8 cellular contexts compared by ENCODE assay signal in the genomic region with DNA sequence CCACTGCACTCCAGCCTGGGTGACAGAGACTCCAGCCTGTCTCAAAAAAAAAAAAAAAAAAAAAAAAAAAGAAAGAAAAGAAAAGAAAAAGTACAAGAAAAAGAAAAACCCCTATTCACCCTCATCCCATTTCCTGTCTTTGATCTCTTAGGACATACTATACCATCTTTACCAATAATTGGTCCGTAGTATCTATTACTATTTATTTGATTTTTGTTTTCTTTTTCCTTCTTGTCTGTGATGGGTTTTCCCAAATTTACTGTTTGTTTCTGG. TPM values are rescaled to one million over a fixed set of nuclear protein-coding genes. Genes with fewer than 3 reads are reported as not detected.
A peak's percentile ranks its signal among the peaks of the same experiment; 100 is the strongest.
DNase-seq lines count a peak whose midpoint lies in the region; ATAC-seq and TF ChIP-seq lines count a peak whose summit lies in the region.

No MANE protein-coding gene starts in this region.

- no peak for ATAC-seq in Panc1
- ATAC-seq in GM21576 (IDR thresholded peaks at IDR 0.05; ENCODE audit: unreplicated experiment) = no peak
- no peak for ATAC-seq in GM18519 (IDR thresholded peaks at IDR 0.05; ENCODE audit: low FRiP score, unreplicated experiment)

- intact Hi-C loops in Panc1 (cut with micrococcal nuclease; ENCODE audit: unreplicated experiment) (loop anchor here (5.0 kb wide), 1 partner anchor 81 kb away; no protein-coding TSS in a partner anchor), spleen (cut with DNase I; ENCODE audit: low total_unique reads) (no loop called here)

- H3K27me3 Mint-ChIP-seq in endothelial cell (ENCODE audit: unreplicated experiment) = peaks cover 7% of the 10 kb centered on the region

- no peaks in the 10 kb centered on the region for H3K9me3 Mint-ChIP-seq in endothelial cell (ENCODE audit: unreplicated experiment)

- 26 to 55% (median 51%) methylated on average over 1 of the region's 1 CpG for WGBS in spleen, 5 donors

- no TSS peak for BruUV-seq in Panc1 (replicated peaks; lab: Mats Ljungman, UMichigan)

- H3K27me3 ChIP-seq in Panc1 (ENCODE audit: control insufficient read depth, insufficient read depth, low read length) (no peaks in the 10 kb centered on the region), spleen (replicated peaks in 1 of 7) (peaks cover 0 to 9% (median 0%) of the 10 kb centered on the region in 7 donors)

- no peak for TF ChIP-seq POLR2A in spleen (IDR thresholded peaks at IDR 0.05)

- peaks cover 3% of the 10 kb centered on the region for H3K36me3 Mint-ChIP-seq in endothelial cell (ENCODE audit: low read depth, unreplicated experiment)

- H3K36me3 ChIP-seq in Panc1 (ENCODE audit: control insufficient read depth, insufficient read depth, low read length) (no peaks in the 10 kb centered on the region), spleen (no peaks in the 10 kb centered on the region)

- peak overlapping the region; percentile 94 for H3K27ac Mint-ChIP-seq in endothelial cell (ENCODE audit: unreplicated experiment)

- H3K9me3 ChIP-seq in Panc1 (ENCODE audit: control insufficient read depth, insufficient read depth, low read depth, low read length) (no peaks in the 10 kb centered on the region), spleen (no peaks in the 10 kb centered on the region)

- H3K4me3 ChIP-seq in Panc1 (ENCODE audit: low read depth in 2 of 2, low read length in 2 of 2) (peak overlapping the region; percentile 95 to 96), spleen (peak overlapping the region in 4 of 8 donors; percentile 64 to 85 (median 72))

- H3K4me1 ChIP-seq in Panc1 (ENCODE audit: control insufficient read depth, insufficient read depth, low read length) (peaks cover 20% of the 10 kb centered on the region), spleen (peaks cover 21 to 66% (median 49%) of the 10 kb centered on the region in 6 donors)

- peak overlapping the region; percentile 54 for H3K4me3 Mint-ChIP-seq in endothelial cell (ENCODE audit: unreplicated experiment)

- peaks cover 18% of the 10 kb centered on the region for H3K4me1 Mint-ChIP-seq in endothelial cell (ENCODE audit: unreplicated experiment)

- DNase-seq in SHP77 treated with DMSO at 0.1 percent for 48 hours (lab: John Stamatoyannopoulos, UW) (peak; percentile 50), SHP77 (lab: John Stamatoyannopoulos, UW) (no peak), Panc1 (ENCODE audit: low read depth, low spot score) (no peak), endothelial cell (ENCODE audit: low spot score) (no peak), spleen (no peak), NCI-H2029 treated with DMSO at 0.1 percent for 48 hours (lab: John Stamatoyannopoulos, UW) (no peak)

- in situ Hi-C loops in Panc1 (cut with HindIII; ENCODE audit: low pct_unique_long_range_greater_than_20kb, low sequenced_read_pairs) = no loop called here

- no peak overlapping the region for H3K27ac ChIP-seq in Panc1 (ENCODE audit: low read length)
- H3K27ac ChIP-seq in spleen = peak overlapping the region; percentile 79 to 88 (median 84)

- CTCF ChIA-PET in Panc1 (lab: Charles Lee) = no interaction called here

- TF ChIP-seq CTCF in Panc1 (IDR thresholded peaks at IDR 0.05) (no peak), endothelial cell (IDR thresholded peaks at IDR 0.05; ENCODE audit: unreplicated experiment) (no peak), spleen (IDR thresholded peaks at IDR 0.05 in 8 of 11, conservative IDR thresholded peaks at IDR 0.05 in 3 of 11) (no peak)

- POLR2A ChIA-PET in Panc1 (lab: Charles Lee) = no interaction called here

RNA-seq across cellular contexts. Expression of a gene that starts 41.6 kb away (rescaled TPM):
- total RNA-seq in Panc1 (2021; ENCODE audit: unreplicated experiment) = 281 TPM
- 243 TPM for polyA plus RNA-seq in Panc1 (2012; ENCODE audit: insufficient read length)
- total RNA-seq in endothelial cell (ENCODE audit: unreplicated experiment) = 266 TPM
- total RNA-seq in spleen = 100 to 1,000 TPM in 3 of 7 donors, 10 to 100 TPM in 4; 81.1 to 160 (median 90.0) TPM
- 10 to 100 TPM; 21.6 to 33.2 (median 33.2) TPM for polyA plus RNA-seq in spleen
